1 cellular context compared by ENCODE assay signal in genomic region chr7:74452748-74453320, GRCh38.
A peak's percentile ranks its signal among the peaks of the same experiment; 100 is the strongest.
TF ChIP-seq lines count a peak whose summit lies in the region.

No MANE protein-coding gene starts in this region.

TF ChIP-seq in HepG2, 621 proteins besides CTCF, POLR2A, EP300 and RAD21 (continues in another document):
- TF ChIP-seq AHDC1 (CRISPR knock-in tag; IDR thresholded peaks at IDR 0.05; ENCODE audit: borderline replicate concordance) (no peak), POLR2G (IDR thresholded peaks at IDR 0.05; ENCODE audit: low read depth, low read length) (peak; percentile 55; the same call in 1 of the 2 replicates), GABPA (IDR thresholded peaks at IDR 0.05; ENCODE audit: low read depth, low read length) (no peak), GABPA (CRISPR knock-in tag; IDR thresholded peaks at IDR 0.05; ENCODE audit: low read depth) (0 out of 2 replicates have a peak, but pooled peaks have one; percentile 27), ISL2 (CRISPR knock-in tag; IDR thresholded peaks at IDR 0.05) (no peak), ZNF367 (CRISPR knock-in tag; IDR thresholded peaks at IDR 0.05; ENCODE audit: borderline replicate concordance) (no peak), ZFX (CRISPR knock-in tag; IDR thresholded peaks at IDR 0.05; ENCODE audit: low read depth) (peak; percentile 59; the same call in 1 of the 2 replicates), ZNF207 (IDR thresholded peaks at IDR 0.05; ENCODE audit: borderline replicate concordance) (no peak), SAP130 (CRISPR knock-in tag; IDR thresholded peaks at IDR 0.05; ENCODE audit: low read depth) (peak; percentile 43; the same call in 1 of the 2 replicates), ASH2L (IDR thresholded peaks at IDR 0.05; ENCODE audit: insufficient read length, low read depth, low read length) (peak; percentile 24), CC2D1A (CRISPR knock-in tag; IDR thresholded peaks at IDR 0.05) (no peak), BCL6 (CRISPR knock-in tag; IDR thresholded peaks at IDR 0.05) (no peak), DR1 (CRISPR knock-in tag; IDR thresholded peaks at IDR 0.05) (no peak), ZEB1 (IDR thresholded peaks at IDR 0.05; ENCODE audit: insufficient replicate concordance, low read depth) (no peak), SKI (IDR thresholded peaks at IDR 0.05; ENCODE audit: partially characterized antibody) (peak; percentile 14), ZNF83 (CRISPR knock-in tag; IDR thresholded peaks at IDR 0.05; ENCODE audit: borderline replicate concordance) (no peak), SMC3 (IDR thresholded peaks at IDR 0.05; ENCODE audit: low read length) (no peak), RXRB (CRISPR knock-in tag; IDR thresholded peaks at IDR 0.05; ENCODE audit: borderline replicate concordance) (no peak), ZBTB46 (CRISPR knock-in tag; IDR thresholded peaks at IDR 0.05; ENCODE audit: borderline replicate concordance) (no peak), ZMYM4 (CRISPR knock-in tag; IDR thresholded peaks at IDR 0.05) (peak; percentile 34; the same call in 1 of the 2 replicates), KDM5A (IDR thresholded peaks at IDR 0.05; ENCODE audit: borderline replicate concordance, low read length) (0 out of 2 replicates have a peak, but pooled peaks have one; percentile 19), MYC (CRISPR knock-in tag; IDR thresholded peaks at IDR 0.05; ENCODE audit: borderline replicate concordance) (peak; percentile 89), DMAP1 (CRISPR knock-in tag; IDR thresholded peaks at IDR 0.05) (0 out of 2 replicates have a peak, but pooled peaks have one; percentile 39), NFIB (CRISPR knock-in tag; IDR thresholded peaks at IDR 0.05; ENCODE audit: borderline replicate concordance) (no peak), ZNF530 (CRISPR knock-in tag; IDR thresholded peaks at IDR 0.05; ENCODE audit: low read depth) (no peak)
- TF ChIP-seq, protein P1, sequence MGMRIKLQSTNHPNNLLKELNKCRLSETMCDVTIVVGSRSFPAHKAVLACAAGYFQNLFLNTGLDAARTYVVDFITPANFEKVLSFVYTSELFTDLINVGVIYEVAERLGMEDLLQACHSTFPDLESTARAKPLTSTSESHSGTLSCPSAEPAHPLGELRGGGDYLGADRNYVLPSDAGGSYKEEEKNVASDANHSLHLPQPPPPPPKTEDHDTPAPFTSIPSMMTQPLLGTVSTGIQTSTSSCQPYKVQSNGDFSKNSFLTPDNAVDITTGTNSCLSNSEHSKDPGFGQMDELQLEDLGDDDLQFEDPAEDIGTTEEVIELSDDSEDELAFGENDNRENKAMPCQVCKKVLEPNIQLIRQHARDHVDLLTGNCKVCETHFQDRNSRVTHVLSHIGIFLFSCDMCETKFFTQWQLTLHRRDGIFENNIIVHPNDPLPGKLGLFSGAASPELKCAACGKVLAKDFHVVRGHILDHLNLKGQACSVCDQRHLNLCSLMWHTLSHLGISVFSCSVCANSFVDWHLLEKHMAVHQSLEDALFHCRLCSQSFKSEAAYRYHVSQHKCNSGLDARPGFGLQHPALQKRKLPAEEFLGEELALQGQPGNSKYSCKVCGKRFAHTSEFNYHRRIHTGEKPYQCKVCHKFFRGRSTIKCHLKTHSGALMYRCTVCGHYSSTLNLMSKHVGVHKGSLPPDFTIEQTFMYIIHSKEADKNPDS (CRISPR knock-in tag; IDR thresholded peaks at IDR 0.05), result 0 out of 2 replicates have a peak, but pooled peaks have one; percentile 28
- TF ChIP-seq, protein P2, sequence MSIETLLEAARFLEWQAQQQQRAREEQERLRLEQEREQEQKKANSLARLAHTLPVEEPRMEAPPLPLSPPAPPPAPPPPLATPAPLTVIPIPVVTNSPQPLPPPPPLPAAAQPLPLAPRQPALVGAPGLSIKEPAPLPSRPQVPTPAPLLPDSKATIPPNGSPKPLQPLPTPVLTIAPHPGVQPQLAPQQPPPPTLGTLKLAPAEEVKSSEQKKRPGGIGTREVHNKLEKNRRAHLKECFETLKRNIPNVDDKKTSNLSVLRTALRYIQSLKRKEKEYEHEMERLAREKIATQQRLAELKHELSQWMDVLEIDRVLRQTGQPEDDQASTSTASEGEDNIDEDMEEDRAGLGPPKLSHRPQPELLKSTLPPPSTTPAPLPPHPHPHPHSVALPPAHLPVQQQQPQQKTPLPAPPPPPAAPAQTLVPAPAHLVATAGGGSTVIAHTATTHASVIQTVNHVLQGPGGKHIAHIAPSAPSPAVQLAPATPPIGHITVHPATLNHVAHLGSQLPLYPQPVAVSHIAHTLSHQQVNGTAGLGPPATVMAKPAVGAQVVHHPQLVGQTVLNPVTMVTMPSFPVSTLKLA (IDR thresholded peaks at IDR 0.05), result peak; percentile 34
- TF ChIP-seq, protein P3, sequence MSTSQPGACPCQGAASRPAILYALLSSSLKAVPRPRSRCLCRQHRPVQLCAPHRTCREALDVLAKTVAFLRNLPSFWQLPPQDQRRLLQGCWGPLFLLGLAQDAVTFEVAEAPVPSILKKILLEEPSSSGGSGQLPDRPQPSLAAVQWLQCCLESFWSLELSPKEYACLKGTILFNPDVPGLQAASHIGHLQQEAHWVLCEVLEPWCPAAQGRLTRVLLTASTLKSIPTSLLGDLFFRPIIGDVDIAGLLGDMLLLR (CRISPR knock-in tag; IDR thresholded peaks at IDR 0.05), result 0 out of 2 replicates have a peak, but pooled peaks have one; percentile 4
- TF ChIP-seq, protein P4, sequence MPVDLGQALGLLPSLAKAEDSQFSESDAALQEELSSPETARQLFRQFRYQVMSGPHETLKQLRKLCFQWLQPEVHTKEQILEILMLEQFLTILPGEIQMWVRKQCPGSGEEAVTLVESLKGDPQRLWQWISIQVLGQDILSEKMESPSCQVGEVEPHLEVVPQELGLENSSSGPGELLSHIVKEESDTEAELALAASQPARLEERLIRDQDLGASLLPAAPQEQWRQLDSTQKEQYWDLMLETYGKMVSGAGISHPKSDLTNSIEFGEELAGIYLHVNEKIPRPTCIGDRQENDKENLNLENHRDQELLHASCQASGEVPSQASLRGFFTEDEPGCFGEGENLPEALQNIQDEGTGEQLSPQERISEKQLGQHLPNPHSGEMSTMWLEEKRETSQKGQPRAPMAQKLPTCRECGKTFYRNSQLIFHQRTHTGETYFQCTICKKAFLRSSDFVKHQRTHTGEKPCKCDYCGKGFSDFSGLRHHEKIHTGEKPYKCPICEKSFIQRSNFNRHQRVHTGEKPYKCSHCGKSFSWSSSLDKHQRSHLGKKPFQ (CRISPR knock-in tag; IDR thresholded peaks at IDR 0.05; ENCODE audit: insufficient replicate concordance), result no peak
- TF ChIP-seq, protein P5, sequence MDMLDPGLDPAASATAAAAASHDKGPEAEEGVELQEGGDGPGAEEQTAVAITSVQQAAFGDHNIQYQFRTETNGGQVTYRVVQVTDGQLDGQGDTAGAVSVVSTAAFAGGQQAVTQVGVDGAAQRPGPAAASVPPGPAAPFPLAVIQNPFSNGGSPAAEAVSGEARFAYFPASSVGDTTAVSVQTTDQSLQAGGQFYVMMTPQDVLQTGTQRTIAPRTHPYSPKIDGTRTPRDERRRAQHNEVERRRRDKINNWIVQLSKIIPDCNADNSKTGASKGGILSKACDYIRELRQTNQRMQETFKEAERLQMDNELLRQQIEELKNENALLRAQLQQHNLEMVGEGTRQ (IDR thresholded peaks at IDR 0.05; ENCODE audit: low read depth, low read length), result peak; percentile 26; the same call in 1 of the 2 replicates
- TF ChIP-seq, protein P5 (CRISPR knock-in tag; IDR thresholded peaks at IDR 0.05; ENCODE audit: borderline replicate concordance), result no peak; the same call in 1 of the 2 replicates
- TF ChIP-seq, protein P6, sequence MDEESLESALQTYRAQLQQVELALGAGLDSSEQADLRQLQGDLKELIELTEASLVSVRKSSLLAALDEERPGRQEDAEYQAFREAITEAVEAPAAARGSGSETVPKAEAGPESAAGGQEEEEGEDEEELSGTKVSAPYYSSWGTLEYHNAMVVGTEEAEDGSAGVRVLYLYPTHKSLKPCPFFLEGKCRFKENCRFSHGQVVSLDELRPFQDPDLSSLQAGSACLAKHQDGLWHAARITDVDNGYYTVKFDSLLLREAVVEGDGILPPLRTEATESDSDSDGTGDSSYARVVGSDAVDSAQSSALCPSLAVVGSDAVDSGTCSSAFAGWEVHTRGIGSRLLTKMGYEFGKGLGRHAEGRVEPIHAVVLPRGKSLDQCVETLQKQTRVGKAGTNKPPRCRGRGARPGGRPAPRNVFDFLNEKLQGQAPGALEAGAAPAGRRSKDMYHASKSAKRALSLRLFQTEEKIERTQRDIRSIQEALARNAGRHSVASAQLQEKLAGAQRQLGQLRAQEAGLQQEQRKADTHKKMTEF (CRISPR knock-in tag; IDR thresholded peaks at IDR 0.05), result no peak; the same call in 1 of the 2 replicates
- TF ChIP-seq, protein P7, sequence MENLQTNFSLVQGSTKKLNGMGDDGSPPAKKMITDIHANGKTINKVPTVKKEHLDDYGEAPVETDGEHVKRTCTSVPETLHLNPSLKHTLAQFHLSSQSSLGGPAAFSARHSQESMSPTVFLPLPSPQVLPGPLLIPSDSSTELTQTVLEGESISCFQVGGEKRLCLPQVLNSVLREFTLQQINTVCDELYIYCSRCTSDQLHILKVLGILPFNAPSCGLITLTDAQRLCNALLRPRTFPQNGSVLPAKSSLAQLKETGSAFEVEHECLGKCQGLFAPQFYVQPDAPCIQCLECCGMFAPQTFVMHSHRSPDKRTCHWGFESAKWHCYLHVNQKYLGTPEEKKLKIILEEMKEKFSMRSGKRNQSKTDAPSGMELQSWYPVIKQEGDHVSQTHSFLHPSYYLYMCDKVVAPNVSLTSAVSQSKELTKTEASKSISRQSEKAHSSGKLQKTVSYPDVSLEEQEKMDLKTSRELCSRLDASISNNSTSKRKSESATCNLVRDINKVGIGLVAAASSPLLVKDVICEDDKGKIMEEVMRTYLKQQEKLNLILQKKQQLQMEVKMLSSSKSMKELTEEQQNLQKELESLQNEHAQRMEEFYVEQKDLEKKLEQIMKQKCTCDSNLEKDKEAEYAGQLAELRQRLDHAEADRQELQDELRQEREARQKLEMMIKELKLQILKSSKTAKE (CRISPR knock-in tag; IDR thresholded peaks at IDR 0.05; ENCODE audit: borderline replicate concordance), result 0 out of 2 replicates have a peak, but pooled peaks have one; percentile 20
